ENCODE assay signal across 14 cellular contexts in the genomic region with DNA sequence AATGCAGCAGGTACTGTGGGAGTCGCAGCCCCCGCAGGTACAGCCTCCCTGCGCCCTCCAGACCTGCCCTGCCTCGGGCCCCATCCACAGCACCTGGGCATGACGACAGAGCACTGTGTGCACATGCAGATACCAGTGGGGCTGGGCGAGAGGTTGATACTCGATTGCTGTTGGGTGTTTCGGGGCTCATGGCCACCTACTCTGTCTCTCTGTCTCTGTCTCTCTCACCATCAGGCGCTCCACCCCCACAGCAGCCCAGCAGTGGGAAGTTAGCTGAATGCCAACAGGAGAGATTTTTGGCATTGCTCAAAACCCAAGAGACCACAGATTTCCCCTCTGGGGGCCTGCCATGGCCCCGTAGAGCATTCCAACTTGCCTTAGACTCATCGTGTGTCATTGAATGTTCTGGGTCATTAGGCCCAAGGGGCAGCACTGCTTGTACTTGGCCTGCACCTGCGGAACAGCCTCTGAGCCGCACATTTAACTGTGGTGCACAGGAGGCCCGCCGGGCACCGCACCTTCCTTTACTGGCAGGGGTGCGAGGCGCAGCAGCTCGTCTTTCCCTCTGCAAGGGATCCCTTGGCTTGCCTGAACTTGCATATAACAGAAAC. TPM values are rescaled to one million over a fixed set of nuclear protein-coding genes. Genes with fewer than 3 reads are reported as not detected.
DNase-seq lines count a peak whose midpoint lies in the region; ATAC-seq and TF ChIP-seq lines count a peak whose summit lies in the region.
"Had no signal": no experiment of that assay in that cellular context is flagged by ENCODE, and none has a peak within 500 bp of the region (broad histone marks: within the 10 kb centered on the region; RNA-seq: fewer than 3 reads in every experiment).

No MANE protein-coding gene starts in this region.

- no peak overlapping the region for H3K27ac ChIP-seq in heart right ventricle
- H3K27ac ChIP-seq: A549, skin epidermis, tibial artery had no signal

- 85 to 89% methylated on average over 19 of the region's 19 CpGs for WGBS in heart right ventricle, 2 donors

- peak; percentile 19 for DNase-seq in left ventricle myocardium superior
- no peak for DNase-seq in heart right ventricle
- DNase-seq in adipocyte (ENCODE audit: low read depth) = peak; percentile 51
- peak; percentile 90 to 92 for DNase-seq in foreskin fibroblast
- DNase-seq in activated CD8-positive, alpha-beta T cell treated with anti-CD3 and anti-CD28 coated beads, Interleukin-2, amount 10 ng/mL, durations not matched to agents 7 days and 5 days = no peak
- no peak for DNase-seq in Caco-2
- DNase-seq: activated T-cell treated with anti-CD3 and anti-CD28 coated beads, Interleukin-2, amount 50 U/mL, for 1 hour; GDM1; tibial artery had no signal

- H3K27me3 ChIP-seq in heart right ventricle (peaks cover 0 to 25% (median 6%) of the 10 kb centered on the region in 7 donors), adipocyte (replicated peaks; ENCODE audit: control insufficient read depth, insufficient read depth, low read length) (peaks cover 50% of the 10 kb centered on the region), Caco-2 (replicated peaks; ENCODE audit: control insufficient read depth, insufficient read depth, low read length) (no peaks in the 10 kb centered on the region)
- H3K27me3 ChIP-seq: tibial artery had no signal

- POLR2A ChIA-PET in activated CD8-positive, alpha-beta T cell treated with anti-CD3 and anti-CD28 coated beads, Interleukin-2, amount 10 ng/mL, durations not matched to agents 7 days and 5 days (lab: Charles Lee) = no interaction called here
- POLR2A ChIA-PET in Caco-2 (lab: Charles Lee) = no interaction called here

- TF ChIP-seq CTCF in heart right ventricle (IDR thresholded peaks at IDR 0.05) (no peak), foreskin fibroblast (IDR thresholded peaks at IDR 0.05; ENCODE audit: low read depth, low read length) (no peak), Caco-2 (IDR thresholded peaks at IDR 0.05; ENCODE audit: insufficient read depth in 1 of 2, low read depth in 1 of 2, low read length in 1 of 2, severe bottlenecking in 1 of 2, unreplicated experiment in 1 of 2) (no peak)

- H3K27me3 Mint-ChIP-seq in activated CD8-positive, alpha-beta T cell treated with anti-CD3 and anti-CD28 coated beads, Interleukin-2, amount 10 ng/mL, durations not matched to agents 7 days and 5 days (ENCODE audit: low read depth) = no peaks in the 10 kb centered on the region
- peaks cover 4% of the 10 kb centered on the region for H3K27me3 Mint-ChIP-seq in Caco-2 (ENCODE audit: insufficient read depth, unreplicated experiment)

- no peak for ATAC-seq in left ventricle myocardium superior
- no peak for ATAC-seq in heart right ventricle
- ATAC-seq in GM19395 (IDR thresholded peaks at IDR 0.05; ENCODE audit: unreplicated experiment) = no peak
- ATAC-seq in GM21529 (IDR thresholded peaks at IDR 0.05; ENCODE audit: unreplicated experiment) = no peak
- ATAC-seq in activated CD8-positive, alpha-beta T cell treated with anti-CD3 and anti-CD28 coated beads, Interleukin-2, amount 10 ng/mL, durations not matched to agents 7 days and 5 days = no peak

- CTCF ChIA-PET in activated CD8-positive, alpha-beta T cell treated with anti-CD3 and anti-CD28 coated beads, Interleukin-2, amount 10 ng/mL, durations not matched to agents 7 days and 5 days (lab: Charles Lee) = no interaction called here
- CTCF ChIA-PET in Caco-2 (lab: Charles Lee) = interaction anchor here (2.0 kb wide), 1 partner anchor 84 kb away, joined by 22 read pairs; no protein-coding TSS in a partner anchor

- H3K4me3 Mint-ChIP-seq in activated CD8-positive, alpha-beta T cell treated with anti-CD3 and anti-CD28 coated beads, Interleukin-2, amount 10 ng/mL, durations not matched to agents 7 days and 5 days = no peak overlapping the region
- H3K4me3 Mint-ChIP-seq in Caco-2 (ENCODE audit: unreplicated experiment) = no peak overlapping the region
- H3K4me3 Mint-ChIP-seq: WTC11 had no signal

- no peaks in the 10 kb centered on the region for H3K9me3 ChIP-seq in heart right ventricle
- no peaks in the 10 kb centered on the region for H3K9me3 ChIP-seq in adipocyte (ENCODE audit: control insufficient read depth, low read length)
- no peaks in the 10 kb centered on the region for H3K9me3 ChIP-seq in Caco-2
- H3K9me3 ChIP-seq: A549, tibial artery had no signal

- H3K9ac ChIP-seq in adipocyte (ENCODE audit: low read length) = no peak overlapping the region

- H3K4me1 ChIP-seq in heart right ventricle = no peaks in the 10 kb centered on the region
- peaks cover 12% of the 10 kb centered on the region for H3K4me1 ChIP-seq in adipocyte (ENCODE audit: control insufficient read depth, insufficient read depth, low read length)
- no peaks in the 10 kb centered on the region for H3K4me1 ChIP-seq in Caco-2
- H3K4me1 ChIP-seq: A549 had no signal

- H3K36me3 ChIP-seq in heart right ventricle (no peaks in the 10 kb centered on the region), adipocyte (ENCODE audit: control insufficient read depth, insufficient read depth, low read length, severe bottlenecking) (no peaks in the 10 kb centered on the region), Caco-2 (ENCODE audit: control insufficient read depth, insufficient read depth, low read length) (no peaks in the 10 kb centered on the region)
- H3K36me3 ChIP-seq: tibial artery had no signal

- intact Hi-C loops in left ventricle myocardium superior (cut with micrococcal nuclease) = no loop called here
- intact Hi-C loops in heart right ventricle (cut with DNase I) = loop anchor here in 9 of 10 donors (1.0 to 10.0 kb wide), 7 partner anchors 81 to 124 kb away; no protein-coding TSS in a partner anchor
- intact Hi-C loops in Caco-2 (cut with micrococcal nuclease; ENCODE audit: unreplicated experiment) = loop anchor here (1.0 to 5.0 kb wide), 3 partner anchors 85 to 294 kb away; no protein-coding TSS in a partner anchor

- H3K4me3 ChIP-seq in heart right ventricle = no peak overlapping the region
- H3K4me3 ChIP-seq in adipocyte (ENCODE audit: low read length) = no peak overlapping the region
- no peak overlapping the region for H3K4me3 ChIP-seq in foreskin fibroblast (ENCODE audit: low read depth in 1 of 2, low read length in 2 of 2)
- no peak overlapping the region for H3K4me3 ChIP-seq in Caco-2 (ENCODE audit: low read depth, low read length)
- H3K4me3 ChIP-seq: A549, skin epidermis, tibial artery had no signal

- H3K4me1 Mint-ChIP-seq in activated CD8-positive, alpha-beta T cell treated with anti-CD3 and anti-CD28 coated beads, Interleukin-2, amount 10 ng/mL, durations not matched to agents 7 days and 5 days (ENCODE audit: low read depth) = no peaks in the 10 kb centered on the region
- H3K4me1 Mint-ChIP-seq in Caco-2 (ENCODE audit: low read depth, unreplicated experiment) = no peaks in the 10 kb centered on the region

- no peak overlapping the region for H3K27ac Mint-ChIP-seq in activated CD8-positive, alpha-beta T cell treated with anti-CD3 and anti-CD28 coated beads, Interleukin-2, amount 10 ng/mL, durations not matched to agents 7 days and 5 days
- H3K27ac Mint-ChIP-seq in Caco-2 (ENCODE audit: unreplicated experiment) = no peak overlapping the region

- H3K36me3 Mint-ChIP-seq in activated CD8-positive, alpha-beta T cell treated with anti-CD3 and anti-CD28 coated beads, Interleukin-2, amount 10 ng/mL, durations not matched to agents 7 days and 5 days (ENCODE audit: low read depth) = no peaks in the 10 kb centered on the region
- no peaks in the 10 kb centered on the region for H3K36me3 Mint-ChIP-seq in Caco-2 (ENCODE audit: insufficient read depth, unreplicated experiment)
- H3K36me3 Mint-ChIP-seq: WTC11 had no signal

- H3K9me3 Mint-ChIP-seq in activated CD8-positive, alpha-beta T cell treated with anti-CD3 and anti-CD28 coated beads, Interleukin-2, amount 10 ng/mL, durations not matched to agents 7 days and 5 days (ENCODE audit: insufficient read depth) = no peaks in the 10 kb centered on the region
- no peaks in the 10 kb centered on the region for H3K9me3 Mint-ChIP-seq in Caco-2 (ENCODE audit: unreplicated experiment)
- H3K9me3 Mint-ChIP-seq: WTC11 had no signal

- BruUV-seq in Caco-2 (replicated peaks; lab: Mats Ljungman, UMichigan) = no TSS peak

RNA-seq across cellular contexts. Expression of a gene that starts 18.8 kb away (rescaled TPM):
- total RNA-seq in left ventricle myocardium superior (5.3 TPM), heart right ventricle (1 to 10 TPM; 2.1 to 8.0 (median 3.9) TPM), Caco-2 (2022) (not detected in 2 replicates)
- polyA plus RNA-seq in heart right ventricle = 1 to 10 TPM; 3.6 to 6.8 TPM
- not detected for total RNA-seq in activated CD8-positive, alpha-beta T cell treated with anti-CD3 and anti-CD28 coated beads, Interleukin-2, amount 10 ng/mL, durations not matched to agents 7 days and 5 days

RNA-seq across cellular contexts. Expression of a gene that starts 41.7 kb away (rescaled TPM):
- total RNA-seq in left ventricle myocardium superior (0.35 TPM), heart right ventricle (1 to 10 TPM in 4 of 10 donors, under 1 TPM in 6; 0.32 to 2.5 (median 0.94) TPM), Caco-2 (2022) (0.82 and 1.5 TPM in 2 replicates)
- polyA plus RNA-seq in heart right ventricle = 1 to 10 TPM in 1 of 2 donors, under 1 TPM in 1; 0.72 to 3.4 TPM
- total RNA-seq in activated CD8-positive, alpha-beta T cell treated with anti-CD3 and anti-CD28 coated beads, Interleukin-2, amount 10 ng/mL, durations not matched to agents 7 days and 5 days = under 1 TPM; 0.34 to 0.47 TPM

Comparison
In these comparisons a context has a peak if more than half of its experiments do, and no peak if none do; other contexts are left out.
1. DNase-seq: peak in left ventricle myocardium superior (single experiment), adipocyte (single experiment) and foreskin fibroblast (2 of 2); none in heart right ventricle (0 of 2), activated CD8-positive, alpha-beta T cell treated with anti-CD3 and anti-CD28 coated beads, Interleukin-2, amount 10 ng/mL, durations not matched to agents 7 days and 5 days (single experiment) and Caco-2 (0 of 2).